Comparison of ENCODE assay signal across 1 cellular context in genomic region chr12:115755061-115755751, GRCh38.
TF ChIP-seq lines count a peak whose summit lies in the region.

No MANE protein-coding gene starts in this region.

TF ChIP-seq in HEK293, 187 proteins besides CTCF, POLR2A, EP300 and RAD21:
- TF ChIP-seq ZNF223 (tag by site-specific recombination; IDR thresholded peaks at IDR 0.05) (no peak), ZNF239 (tag by site-specific recombination; IDR thresholded peaks at IDR 0.05) (no peak), ZNF366 (tag by site-specific recombination; conservative IDR thresholded peaks at IDR 0.05) (peak; percentile 65), PRDM1 (tag by site-specific recombination; IDR thresholded peaks at IDR 0.05) (0 out of 2 replicates have a peak, but pooled peaks have one; percentile 18)
